ENCODE assay signal across 36 cellular contexts in genomic region chr2:21022792-21023367, GRCh38. TPM values are rescaled to one million over a fixed set of nuclear protein-coding genes. Genes with fewer than 3 reads are reported as not detected.
"Had no signal": no experiment of that assay in that cellular context is flagged by ENCODE, and none has a peak within 500 bp of the region (broad histone marks: within the 10 kb centered on the region; RNA-seq: fewer than 3 reads in every experiment).

No MANE protein-coding gene starts in this region.

- FAIRE-seq: astrocyte, bronchial epithelial cell had no signal

- H3K4me3 ChIP-seq: adrenal gland, ascending aorta, body of pancreas, breast epithelium, cardiac muscle cell had no signal

- DNase-seq: activated effector memory CD4-positive, alpha-beta T cell treated with anti-CD3 and anti-CD28 coated beads, Interleukin-2, amount 50 U/mL, for 16 hours; activated effector memory CD4-positive, alpha-beta T cell treated with Interleukin-2 at 50 U/mL for 16 hours; activated gamma-delta T cell; activated gamma-delta T cell treated with Interleukin-2 at 50 U/mL for 16 hours; activated naive CD4-positive, alpha-beta T cell; activated naive CD4-positive, alpha-beta T cell treated with anti-CD3 and anti-CD28 coated beads for 36 hours; activated naive CD4-positive, alpha-beta T cell treated with anti-CD3 and anti-CD28 coated beads, Interleukin-2, amount 10 ng/mL, durations not matched to agents 7 days and 5 days; activated naive CD4-positive, alpha-beta T cell treated with anti-CD3 and anti-CD28 coated beads, Interleukin-2, amount 50 U/mL, for 16 hours; activated naive CD4-positive, alpha-beta T cell treated with Interleukin-2 at 50 U/mL for 16 hours; activated naive CD8-positive, alpha-beta T cell treated with anti-CD3 and anti-CD28 coated beads for 36 hours; activated naive CD8-positive, alpha-beta T cell treated with anti-CD3 and anti-CD28 coated beads, Interleukin-2, amount 10 ng/mL, durations not matched to agents 7 days and 5 days; activated naive CD8-positive, alpha-beta T cell treated with anti-CD3 and anti-CD28 coated beads, Interleukin-2, amount 50 U/mL, for 24 hours; activated T-cell treated with anti-CD3 and anti-CD28 coated beads, Interleukin-2, amount 50 U/mL, for 1 hour; activated T-cell treated with anti-CD3 and anti-CD28 coated beads, Interleukin-2, amount 50 U/mL, for 24 hours; activated T-cell treated with anti-CD3 and anti-CD28 coated beads, Interleukin-2, amount 50 U/mL, for 4 hours; activated T-cell treated with anti-CD3 and anti-CD28 coated beads, Interleukin-2, amount 50 U/mL, for 48 hours; activated T-cell treated with anti-CD3 and anti-CD28 coated beads, Interleukin-2, amount 50 U/mL, for 72 hours; adrenal gland; amniotic stem cell; amygdala; anterior cingulate cortex; aorta; body of pancreas; brain microvascular endothelial cell; caudate nucleus; central memory CD4-positive, alpha-beta T cell; cerebellar nuclear complex had no signal

- H3K9me3 ChIP-seq: adrenal gland, ascending aorta, body of pancreas, breast epithelium had no signal

- H3K4me1 ChIP-seq: adrenal gland, body of pancreas, breast epithelium had no signal

- H3K27me3 ChIP-seq: adrenal gland, ascending aorta, body of pancreas, brain microvascular endothelial cell, breast epithelium had no signal

- H3K36me3 ChIP-seq: adrenal gland, ascending aorta, brain microvascular endothelial cell, breast epithelium, cardiac muscle cell had no signal

- ATAC-seq: activated naive CD4-positive, alpha-beta T cell treated with anti-CD3 and anti-CD28 coated beads, Interleukin-2, amount 50 U/mL, for 72 hours; activated naive CD8-positive, alpha-beta T cell treated with anti-CD3 and anti-CD28 coated beads, Interleukin-2, amount 50 U/mL, for 24 hours; activated T-cell treated with anti-CD3 and anti-CD28 coated beads, Interleukin-2, amount 50 U/mL, for 4 hours; activated T-cell treated with anti-CD3 and anti-CD28 coated beads, Interleukin-2, amount 50 U/mL, for 72 hours; activated T-helper 17 cell treated with anti-CD3 and anti-CD28 coated beads, Interleukin-2, amount 50 U/mL, for 72 hours; body of pancreas had no signal

- H3K27ac ChIP-seq: adrenal gland, ascending aorta, body of pancreas, brain microvascular endothelial cell, breast epithelium, cardiac muscle cell had no signal

RNA-seq across cellular contexts. Expression of gene APOB, which starts 21.0 kb away (rescaled TPM):
- total RNA-seq: activated naive CD4-positive, alpha-beta T cell treated with anti-CD3 and anti-CD28 coated beads for 36 hours; activated naive CD4-positive, alpha-beta T cell treated with anti-CD3 and anti-CD28 coated beads, Interleukin-2, amount 50 U/mL, for 72 hours; activated naive CD8-positive, alpha-beta T cell treated with anti-CD3 and anti-CD28 coated beads for 36 hours; activated naive CD8-positive, alpha-beta T cell treated with anti-CD3 and anti-CD28 coated beads, Interleukin-2, amount 10 ng/mL, durations not matched to agents 7 days and 5 days; activated T-cell treated with anti-CD3 and anti-CD28 coated beads, Interleukin-2, amount 50 U/mL, for 72 hours; activated T-helper 1 cell treated with anti-CD3 and anti-CD28 coated beads, Interleukin-12 subunit alpha, Interleukin-12 subunit beta, Interleukin-2, Interleukin-4 antibody, amounts not matched to agents 30 ng/mL and 10 ng/mL and 1 ng/mL, durations not matched to agents 14 hours and 24 hours and 36 hours; activated T-helper 17 cell treated with anti-CD3 and anti-CD28 coated beads, Interleukin-2, amount 50 U/mL, for 72 hours; activated T-helper 2 cell treated with anti-CD3 and anti-CD28 coated beads, Interferon-gamma antibody, Interleukin-2, Interleukin-4, amounts not matched to agents 10 μg/mL and 5 μg/mL and 100 μg/mL, durations not matched to agents 14 hours and 24 hours and 36 hours had no signal
